Comparison of ENCODE assay signal across 17 cellular contexts in the genomic region with DNA sequence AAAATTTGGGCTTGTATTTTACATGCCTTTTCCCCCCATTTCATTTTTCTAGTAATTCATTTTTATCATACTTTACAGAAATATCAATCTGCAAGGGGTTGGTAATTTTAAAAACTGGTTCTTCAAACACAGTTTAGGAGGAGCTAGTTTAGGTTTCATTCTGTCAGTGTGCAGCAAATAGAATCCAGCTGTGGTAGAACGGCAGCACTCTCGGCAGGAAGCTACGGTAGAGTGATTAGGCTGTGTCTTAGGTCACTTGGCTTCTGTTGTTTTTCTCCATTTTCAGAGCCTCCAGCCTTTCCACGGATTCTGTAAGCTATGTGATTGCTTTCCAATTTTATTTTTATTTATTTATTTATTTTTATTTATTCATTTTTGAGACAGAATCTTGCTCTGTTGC. TPM values are rescaled to one million over a fixed set of nuclear protein-coding genes. Genes with fewer than 3 reads are reported as not detected.
A peak's percentile ranks its signal among the peaks of the same experiment; 100 is the strongest.
DNase-seq lines count a peak whose midpoint lies in the region; ATAC-seq, FAIRE-seq and TF ChIP-seq lines count a peak whose summit lies in the region.
"Had no signal": no experiment of that assay in that cellular context is flagged by ENCODE, and none has a peak within 500 bp of the region (broad histone marks: within the 10 kb centered on the region; RNA-seq: fewer than 3 reads in every experiment).

No MANE protein-coding gene starts in this region.

- peak overlapping the region; percentile 18; the same call in 1 of the 2 replicates for H3K4me3 ChIP-seq in BLaER1
- H3K4me3 ChIP-seq: SJSA1 had no signal

- H3K9me3 Mint-ChIP-seq in WTC11 (no peaks in the 10 kb centered on the region), memory B cell (no peaks in the 10 kb centered on the region), CD14-positive monocyte (no peaks in the 10 kb centered on the region)

- H3K27me3 Mint-ChIP-seq in WTC11 (ENCODE audit: low read depth) (no peaks in the 10 kb centered on the region), memory B cell (no peaks in the 10 kb centered on the region), CD14-positive monocyte (ENCODE audit: low read depth in 3 of 3) (no peaks in the 10 kb centered on the region)

- peak; percentile 74 for FAIRE-seq in GM18507 (lab: Jason Lieb, UNC)

- H3K4me1 Mint-ChIP-seq in WTC11 (peaks cover 15% of the 10 kb centered on the region), memory B cell (no peaks in the 10 kb centered on the region), CD14-positive monocyte (no peaks in the 10 kb centered on the region)

- no peaks in the 10 kb centered on the region for H3K9me3 ChIP-seq in BLaER1
- H3K9me3 ChIP-seq: SJSA1 had no signal

- H3K4me1 ChIP-seq in BLaER1: peaks cover 32% of the 10 kb centered on the region
- H3K4me1 ChIP-seq: SJSA1 had no signal

- H3K27ac Mint-ChIP-seq in WTC11: peak overlapping the region; percentile 23; the same call in 1 of the 2 replicates
- no peak overlapping the region for H3K27ac Mint-ChIP-seq in memory B cell
- no peak overlapping the region for H3K27ac Mint-ChIP-seq in CD14-positive monocyte

- DNase-seq in GM18507 (ENCODE audit: extremely low spot score, insufficient read length, low read depth) (peak; percentile 14), WTC11 (ENCODE audit: low spot score) (no peak), memory B cell (ENCODE audit: low spot score in 2 of 2) (no peak), SHP77 (lab: John Stamatoyannopoulos, UW) (no peak), CD14-positive monocyte (ENCODE audit: low spot score) (no peak)
- DNase-seq: COR-L47; NCI-H1092; NCI-H187; NCI-H69; NK-92 treated with Interleukin-12 subunit alpha and Interleukin-12 subunit beta, amount 100 ng/mL, for 24 hours had no signal

- H3K9ac ChIP-seq in BLaER1: peak overlapping the region; percentile 55; the same call in 1 of the 2 replicates

- peak overlapping the region; percentile 77 for H3K27ac ChIP-seq in BLaER1
- H3K27ac ChIP-seq: RWPE1, SJSA1 had no signal

- CTCF ChIA-PET in WTC11 (lab: Charles Lee): interaction anchor here (0.5 kb wide), 1 partner anchor 60 kb away, joined by 3 read pairs; no protein-coding TSS in a partner anchor

- POLR2A ChIA-PET in WTC11 (lab: Charles Lee): no interaction called here

- H4K20me1 ChIP-seq in BLaER1: no peaks in the 10 kb centered on the region

- intact Hi-C loops in CD14-positive monocyte (cut with micrococcal nuclease): no loop called here

- H3K36me3 Mint-ChIP-seq in WTC11 (peaks cover 24% of the 10 kb centered on the region), memory B cell (peaks cover 10% of the 10 kb centered on the region), CD14-positive monocyte (peaks cover 63 to 97% of the 10 kb centered on the region in 2 donors)

- H3K27me3 ChIP-seq in BLaER1: no peaks in the 10 kb centered on the region
- H3K27me3 ChIP-seq: SJSA1 had no signal

- ATAC-seq in WTC11 (no peak), memory B cell (ENCODE audit: low read depth) (peak; percentile 90), GM21515 (IDR thresholded peaks at IDR 0.05; ENCODE audit: unreplicated experiment) (no peak), GM21367 (IDR thresholded peaks at IDR 0.05; ENCODE audit: unreplicated experiment) (no peak)
- ATAC-seq: HCT116 had no signal

- no peak overlapping the region for H3K4me3 Mint-ChIP-seq in WTC11
- H3K4me3 Mint-ChIP-seq in memory B cell: no peak overlapping the region
- H3K4me3 Mint-ChIP-seq in CD14-positive monocyte: no peak overlapping the region

- peak overlapping the region; percentile 81 for H3K4me2 ChIP-seq in BLaER1

- no peak for TF ChIP-seq CTCF in WTC11 (IDR thresholded peaks at IDR 0.05)
- TF ChIP-seq CTCF in CD14-positive monocyte (IDR thresholded peaks at IDR 0.05): no peak

- H3K36me3 ChIP-seq in BLaER1: no peaks in the 10 kb centered on the region
- H3K36me3 ChIP-seq: SJSA1 had no signal

TF ChIP-seq in WTC11, 78 proteins besides CTCF, POLR2A, EP300 and RAD21:
- TF ChIP-seq ZNF317 (CRISPR knock-in tag; IDR thresholded peaks at IDR 0.05; ENCODE audit: borderline replicate concordance, low read depth): no peak
- TF ChIP-seq, protein P1, sequence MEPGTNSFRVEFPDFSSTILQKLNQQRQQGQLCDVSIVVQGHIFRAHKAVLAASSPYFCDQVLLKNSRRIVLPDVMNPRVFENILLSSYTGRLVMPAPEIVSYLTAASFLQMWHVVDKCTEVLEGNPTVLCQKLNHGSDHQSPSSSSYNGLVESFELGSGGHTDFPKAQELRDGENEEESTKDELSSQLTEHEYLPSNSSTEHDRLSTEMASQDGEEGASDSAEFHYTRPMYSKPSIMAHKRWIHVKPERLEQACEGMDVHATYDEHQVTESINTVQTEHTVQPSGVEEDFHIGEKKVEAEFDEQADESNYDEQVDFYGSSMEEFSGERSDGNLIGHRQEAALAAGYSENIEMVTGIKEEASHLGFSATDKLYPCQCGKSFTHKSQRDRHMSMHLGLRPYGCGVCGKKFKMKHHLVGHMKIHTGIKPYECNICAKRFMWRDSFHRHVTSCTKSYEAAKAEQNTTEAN (CRISPR knock-in tag; IDR thresholded peaks at IDR 0.05): no peak
- no peak for TF ChIP-seq TCF7 (CRISPR knock-in tag; IDR thresholded peaks at IDR 0.05; ENCODE audit: low read depth)
- no peak for TF ChIP-seq CREB1 (CRISPR knock-in tag; IDR thresholded peaks at IDR 0.05)
- TF ChIP-seq SP1 (CRISPR knock-in tag; conservative IDR thresholded peaks at IDR 0.05): no peak
- TF ChIP-seq, protein P2, sequence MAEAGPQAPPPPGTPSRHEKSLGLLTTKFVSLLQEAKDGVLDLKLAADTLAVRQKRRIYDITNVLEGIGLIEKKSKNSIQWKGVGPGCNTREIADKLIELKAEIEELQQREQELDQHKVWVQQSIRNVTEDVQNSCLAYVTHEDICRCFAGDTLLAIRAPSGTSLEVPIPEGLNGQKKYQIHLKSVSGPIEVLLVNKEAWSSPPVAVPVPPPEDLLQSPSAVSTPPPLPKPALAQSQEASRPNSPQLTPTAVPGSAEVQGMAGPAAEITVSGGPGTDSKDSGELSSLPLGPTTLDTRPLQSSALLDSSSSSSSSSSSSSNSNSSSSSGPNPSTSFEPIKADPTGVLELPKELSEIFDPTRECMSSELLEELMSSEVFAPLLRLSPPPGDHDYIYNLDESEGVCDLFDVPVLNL (CRISPR knock-in tag; IDR thresholded peaks at IDR 0.05; ENCODE audit: borderline replicate concordance, low read depth): no peak
- TF ChIP-seq, protein P3, sequence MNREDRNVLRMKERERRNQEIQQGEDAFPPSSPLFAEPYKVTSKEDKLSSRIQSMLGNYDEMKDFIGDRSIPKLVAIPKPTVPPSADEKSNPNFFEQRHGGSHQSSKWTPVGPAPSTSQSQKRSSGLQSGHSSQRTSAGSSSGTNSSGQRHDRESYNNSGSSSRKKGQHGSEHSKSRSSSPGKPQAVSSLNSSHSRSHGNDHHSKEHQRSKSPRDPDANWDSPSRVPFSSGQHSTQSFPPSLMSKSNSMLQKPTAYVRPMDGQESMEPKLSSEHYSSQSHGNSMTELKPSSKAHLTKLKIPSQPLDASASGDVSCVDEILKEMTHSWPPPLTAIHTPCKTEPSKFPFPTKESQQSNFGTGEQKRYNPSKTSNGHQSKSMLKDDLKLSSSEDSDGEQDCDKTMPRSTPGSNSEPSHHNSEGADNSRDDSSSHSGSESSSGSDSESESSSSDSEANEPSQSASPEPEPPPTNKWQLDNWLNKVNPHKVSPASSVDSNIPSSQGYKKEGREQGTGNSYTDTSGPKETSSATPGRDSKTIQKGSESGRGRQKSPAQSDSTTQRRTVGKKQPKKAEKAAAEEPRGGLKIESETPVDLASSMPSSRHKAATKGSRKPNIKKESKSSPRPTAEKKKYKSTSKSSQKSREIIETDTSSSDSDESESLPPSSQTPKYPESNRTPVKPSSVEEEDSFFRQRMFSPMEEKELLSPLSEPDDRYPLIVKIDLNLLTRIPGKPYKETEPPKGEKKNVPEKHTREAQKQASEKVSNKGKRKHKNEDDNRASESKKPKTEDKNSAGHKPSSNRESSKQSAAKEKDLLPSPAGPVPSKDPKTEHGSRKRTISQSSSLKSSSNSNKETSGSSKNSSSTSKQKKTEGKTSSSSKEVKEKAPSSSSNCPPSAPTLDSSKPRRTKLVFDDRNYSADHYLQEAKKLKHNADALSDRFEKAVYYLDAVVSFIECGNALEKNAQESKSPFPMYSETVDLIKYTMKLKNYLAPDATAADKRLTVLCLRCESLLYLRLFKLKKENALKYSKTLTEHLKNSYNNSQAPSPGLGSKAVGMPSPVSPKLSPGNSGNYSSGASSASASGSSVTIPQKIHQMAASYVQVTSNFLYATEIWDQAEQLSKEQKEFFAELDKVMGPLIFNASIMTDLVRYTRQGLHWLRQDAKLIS (CRISPR knock-in tag; IDR thresholded peaks at IDR 0.05; ENCODE audit: borderline replicate concordance): no peak
- no peak for TF ChIP-seq IRF2 (CRISPR knock-in tag; IDR thresholded peaks at IDR 0.05; ENCODE audit: borderline replicate concordance, low read depth)
- no peak for TF ChIP-seq TEAD4 (CRISPR knock-in tag; IDR thresholded peaks at IDR 0.05)
- TF ChIP-seq, protein P4, sequence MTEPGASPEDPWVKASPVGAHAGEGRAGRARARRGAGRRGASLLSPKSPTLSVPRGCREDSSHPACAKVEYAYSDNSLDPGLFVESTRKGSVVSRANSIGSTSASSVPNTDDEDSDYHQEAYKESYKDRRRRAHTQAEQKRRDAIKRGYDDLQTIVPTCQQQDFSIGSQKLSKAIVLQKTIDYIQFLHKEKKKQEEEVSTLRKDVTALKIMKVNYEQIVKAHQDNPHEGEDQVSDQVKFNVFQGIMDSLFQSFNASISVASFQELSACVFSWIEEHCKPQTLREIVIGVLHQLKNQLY (CRISPR knock-in tag; IDR thresholded peaks at IDR 0.05): no peak
- TF ChIP-seq ZNF396 (CRISPR knock-in tag; IDR thresholded peaks at IDR 0.05; ENCODE audit: borderline replicate concordance): no peak

RNA-seq across cellular contexts. Expression of a gene that starts 32.7 kb away (rescaled TPM):
- total RNA-seq in WTC11 (2021): 0.09 to 0.25 TPM (median 0.17 TPM) in 3 replicates
- polyA plus RNA-seq in CD14-positive monocyte: not detected
- total RNA-seq: HT1080, SJSA1 had no signal

RNA-seq across cellular contexts. Expression of a gene that starts 42.9 kb away (rescaled TPM):
- 31.0 to 34.9 TPM (median 34.2 TPM) in 3 replicates for total RNA-seq in WTC11 (2021)
- 100 to 1,000 TPM; 590 to 796 TPM for polyA plus RNA-seq in CD14-positive monocyte
